Comparison of ENCODE assay signal across 35 cellular contexts in the genomic region with DNA sequence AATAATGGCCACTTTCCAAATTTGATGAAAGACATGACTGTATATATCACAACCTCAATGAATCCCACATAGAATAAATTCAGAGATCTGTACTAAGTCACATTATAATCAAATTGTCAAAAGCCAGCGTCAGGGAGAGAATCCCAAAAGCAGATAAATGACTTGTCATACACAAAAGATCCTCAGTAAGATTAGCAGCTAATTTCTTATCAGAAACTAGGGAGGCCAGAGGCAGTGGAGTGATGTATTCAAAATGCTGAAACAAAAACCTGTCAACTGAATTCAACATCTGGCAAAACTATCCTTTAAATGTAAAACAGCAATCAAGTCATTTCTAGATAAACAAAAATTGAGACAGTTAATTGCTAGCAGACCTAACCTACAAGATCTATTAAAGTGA. TPM values are rescaled to one million over a fixed set of nuclear protein-coding genes. Genes with fewer than 3 reads are reported as not detected.
"Had no signal": no experiment of that assay in that cellular context is flagged by ENCODE, and none has a peak within 500 bp of the region (broad histone marks: within the 10 kb centered on the region; RNA-seq: fewer than 3 reads in every experiment).

No MANE protein-coding gene starts in this region.

- H3K27ac Mint-ChIP-seq: activated B cell treated with CpG ODN at 0.5 μM for 24 hours; activated CD4-positive, alpha-beta memory T cell treated with anti-CD3 and anti-CD28 coated beads, Interleukin-2, amount 10 ng/mL, durations not matched to agents 7 days and 5 days; activated CD4-positive, alpha-beta T cell treated with anti-CD3 and anti-CD28 coated beads, Interleukin-2, amount 10 ng/mL, durations not matched to agents 7 days and 5 days; activated CD8-positive, alpha-beta memory T cell treated with anti-CD3 and anti-CD28 coated beads, Interleukin-2, amount 10 ng/mL, durations not matched to agents 7 days and 5 days; activated CD8-positive, alpha-beta T cell treated with anti-CD3 and anti-CD28 coated beads, Interleukin-2, amount 10 ng/mL, durations not matched to agents 7 days and 5 days; activated naive CD4-positive, alpha-beta T cell treated with anti-CD3 and anti-CD28 coated beads for 36 hours; activated naive CD4-positive, alpha-beta T cell treated with anti-CD3 and anti-CD28 coated beads, Interleukin-2, amount 50 U/mL, for 72 hours; activated naive CD8-positive, alpha-beta T cell treated with anti-CD3 and anti-CD28 coated beads for 36 hours; activated T-cell treated with anti-CD3 and anti-CD28 coated beads, Interleukin-2, amount 50 U/mL, for 72 hours; activated T-helper 1 cell treated with anti-CD3 and anti-CD28 coated beads, Interleukin-12 subunit alpha, Interleukin-12 subunit beta, Interleukin-2, Interleukin-4 antibody, amounts not matched to agents 30 ng/mL and 10 ng/mL and 1 ng/mL, durations not matched to agents 14 hours and 24 hours and 36 hours; activated T-helper 2 cell treated with anti-CD3 and anti-CD28 coated beads, Interferon-gamma antibody, Interleukin-2, Interleukin-4, amounts not matched to agents 10 μg/mL and 5 μg/mL and 100 μg/mL, durations not matched to agents 14 hours and 24 hours and 36 hours; brain; T-helper 1 cell treated with Interleukin-12 subunit alpha and Interleukin-12 subunit beta and Interleukin-4 antibody, amounts not matched to agents 30 μg/mL and 1 μg/mL, for 36 hours; T-helper 2 cell treated with Interferon-gamma antibody and Interleukin-4, amounts not matched to agents 5 μg/mL and 100 μg/mL, for 36 hours had no signal

- H3K4me1 ChIP-seq: adrenal gland had no signal

- DNase-seq: activated B cell treated with CpG ODN at 0.5 μM for 24 hours; activated CD4-positive, alpha-beta memory T cell treated with anti-CD3 and anti-CD28 coated beads, Interleukin-2, amount 10 ng/mL, durations not matched to agents 7 days and 5 days; activated CD4-positive, alpha-beta T cell treated with anti-CD3 and anti-CD28 coated beads for 48 hours; activated CD4-positive, alpha-beta T cell treated with anti-CD3 and anti-CD28 coated beads, Interleukin-2, amount 10 ng/mL, durations not matched to agents 7 days and 5 days; activated CD4-positive, alpha-beta T cell treated with anti-CD3 and anti-CD28 coated beads, Interleukin-2, amount 50 U/mL, for 48 hours; activated CD4-positive, CD25-positive, alpha-beta regulatory T cell treated with anti-CD3 and anti-CD28 coated beads, Interleukin-2, amount 50 U/mL, for 72 hours; activated CD8-positive, alpha-beta memory T cell treated with anti-CD3 and anti-CD28 coated beads for 24 hours; activated CD8-positive, alpha-beta memory T cell treated with anti-CD3 and anti-CD28 coated beads, Interleukin-2, amount 10 ng/mL, durations not matched to agents 7 days and 5 days; activated CD8-positive, alpha-beta memory T cell treated with anti-CD3 and anti-CD28 coated beads, Interleukin-2, amount 50 U/mL, for 48 hours; activated CD8-positive, alpha-beta T cell treated with anti-CD3 and anti-CD28 coated beads, Interleukin-2, amount 10 ng/mL, durations not matched to agents 7 days and 5 days; activated effector memory CD4-positive, alpha-beta T cell treated with Interleukin-2 at 50 U/mL for 16 hours; activated gamma-delta T cell; activated naive CD4-positive, alpha-beta T cell treated with anti-CD3 and anti-CD28 coated beads for 36 hours; activated naive CD4-positive, alpha-beta T cell treated with anti-CD3 and anti-CD28 coated beads, Interleukin-2, amount 50 U/mL, for 16 hours; activated naive CD8-positive, alpha-beta T cell treated with anti-CD3 and anti-CD28 coated beads for 36 hours; activated T-cell treated with anti-CD3 and anti-CD28 coated beads, Interleukin-2, amount 50 U/mL, for 4 hours; activated T-cell treated with anti-CD3 and anti-CD28 coated beads, Interleukin-2, amount 50 U/mL, for 72 hours; adrenal gland; amniotic stem cell; aorta; central memory CD4-positive, alpha-beta T cell; T-helper 1 cell; T-helper 2 cell; T-helper 9 cell had no signal

- H3K4me1 Mint-ChIP-seq: activated CD4-positive, alpha-beta T cell treated with anti-CD3 and anti-CD28 coated beads, Interleukin-2, amount 10 ng/mL, durations not matched to agents 7 days and 5 days; activated CD8-positive, alpha-beta memory T cell treated with anti-CD3 and anti-CD28 coated beads, Interleukin-2, amount 10 ng/mL, durations not matched to agents 7 days and 5 days; activated naive CD8-positive, alpha-beta T cell treated with anti-CD3 and anti-CD28 coated beads for 36 hours; brain had no signal

- H3K36me3 ChIP-seq: adrenal gland, cardiac muscle cell had no signal

- H3K4me3 Mint-ChIP-seq: activated B cell treated with CpG ODN at 0.5 μM for 24 hours; activated CD4-positive, alpha-beta memory T cell treated with anti-CD3 and anti-CD28 coated beads, Interleukin-2, amount 10 ng/mL, durations not matched to agents 7 days and 5 days; activated CD4-positive, alpha-beta T cell treated with anti-CD3 and anti-CD28 coated beads, Interleukin-2, amount 10 ng/mL, durations not matched to agents 7 days and 5 days; activated CD8-positive, alpha-beta memory T cell treated with anti-CD3 and anti-CD28 coated beads, Interleukin-2, amount 10 ng/mL, durations not matched to agents 7 days and 5 days; activated CD8-positive, alpha-beta T cell treated with anti-CD3 and anti-CD28 coated beads, Interleukin-2, amount 10 ng/mL, durations not matched to agents 7 days and 5 days; activated naive CD4-positive, alpha-beta T cell treated with anti-CD3 and anti-CD28 coated beads for 36 hours; activated naive CD8-positive, alpha-beta T cell treated with anti-CD3 and anti-CD28 coated beads for 36 hours; activated T-cell treated with anti-CD3 and anti-CD28 coated beads, Interleukin-2, amount 50 U/mL, for 4 hours; activated T-cell treated with anti-CD3 and anti-CD28 coated beads, Interleukin-2, amount 50 U/mL, for 72 hours; activated T-helper 1 cell treated with anti-CD3 and anti-CD28 coated beads, Interleukin-12 subunit alpha, Interleukin-12 subunit beta, Interleukin-2, Interleukin-4 antibody, amounts not matched to agents 30 ng/mL and 10 ng/mL and 1 ng/mL, durations not matched to agents 14 hours and 24 hours and 36 hours; brain; T-helper 1 cell treated with Interleukin-12 subunit alpha and Interleukin-12 subunit beta and Interleukin-4 antibody, amounts not matched to agents 30 μg/mL and 1 μg/mL, for 36 hours; T-helper 2 cell treated with Interferon-gamma antibody and Interleukin-4, amounts not matched to agents 5 μg/mL and 100 μg/mL, for 36 hours had no signal

- H3K9me3 Mint-ChIP-seq: activated B cell treated with CpG ODN at 0.5 μM for 24 hours; activated CD4-positive, alpha-beta memory T cell treated with anti-CD3 and anti-CD28 coated beads, Interleukin-2, amount 10 ng/mL, durations not matched to agents 7 days and 5 days; activated T-cell treated with anti-CD3 and anti-CD28 coated beads, Interleukin-2, amount 50 U/mL, for 4 hours; activated T-helper 1 cell treated with anti-CD3 and anti-CD28 coated beads, Interleukin-12 subunit alpha, Interleukin-12 subunit beta, Interleukin-2, Interleukin-4 antibody, amounts not matched to agents 30 ng/mL and 10 ng/mL and 1 ng/mL, durations not matched to agents 14 hours and 24 hours and 36 hours; activated T-helper 2 cell treated with anti-CD3 and anti-CD28 coated beads, Interferon-gamma antibody, Interleukin-2, Interleukin-4, amounts not matched to agents 10 μg/mL and 5 μg/mL and 100 μg/mL, durations not matched to agents 14 hours and 24 hours and 36 hours; T-helper 1 cell treated with Interleukin-12 subunit alpha and Interleukin-12 subunit beta and Interleukin-4 antibody, amounts not matched to agents 30 μg/mL and 1 μg/mL, for 36 hours; T-helper 2 cell treated with Interferon-gamma antibody and Interleukin-4, amounts not matched to agents 5 μg/mL and 100 μg/mL, for 36 hours had no signal

- H3K4me3 ChIP-seq: adrenal gland, cardiac muscle cell had no signal

- H3K27ac ChIP-seq: adrenal gland, cardiac muscle cell, VCaP had no signal

- FAIRE-seq: bronchial epithelial cell, colon, TTC549 had no signal

- H3K27me3 ChIP-seq: adrenal gland, cardiac muscle cell had no signal

- H3K9me3 ChIP-seq: adrenal gland had no signal

- H3K36me3 Mint-ChIP-seq: activated CD8-positive, alpha-beta memory T cell treated with anti-CD3 and anti-CD28 coated beads, Interleukin-2, amount 10 ng/mL, durations not matched to agents 7 days and 5 days; activated naive CD8-positive, alpha-beta T cell treated with anti-CD3 and anti-CD28 coated beads for 36 hours; brain had no signal

- ATAC-seq: activated CD8-positive, alpha-beta memory T cell treated with anti-CD3 and anti-CD28 coated beads, Interleukin-2, amount 10 ng/mL, durations not matched to agents 7 days and 5 days; activated CD8-positive, alpha-beta T cell treated with anti-CD3 and anti-CD28 coated beads, Interleukin-2, amount 10 ng/mL, durations not matched to agents 7 days and 5 days; activated naive CD4-positive, alpha-beta T cell treated with anti-CD3 and anti-CD28 coated beads, Interleukin-2, amount 50 U/mL, for 72 hours; activated T-cell treated with anti-CD3 and anti-CD28 coated beads, Interleukin-2, amount 50 U/mL, for 4 hours; activated T-cell treated with anti-CD3 and anti-CD28 coated beads, Interleukin-2, amount 50 U/mL, for 72 hours had no signal

RNA-seq across cellular contexts. Expression of a gene that starts 11.6 kb away (rescaled TPM):
- total RNA-seq: activated CD4-positive, alpha-beta T cell treated with anti-CD3 and anti-CD28 coated beads, Interleukin-2, amount 10 ng/mL, durations not matched to agents 7 days and 5 days; activated CD8-positive, alpha-beta memory T cell treated with anti-CD3 and anti-CD28 coated beads, Interleukin-2, amount 10 ng/mL, durations not matched to agents 7 days and 5 days; activated CD8-positive, alpha-beta T cell treated with anti-CD3 and anti-CD28 coated beads, Interleukin-2, amount 10 ng/mL, durations not matched to agents 7 days and 5 days; activated naive CD4-positive, alpha-beta T cell treated with anti-CD3 and anti-CD28 coated beads for 36 hours; activated naive CD4-positive, alpha-beta T cell treated with anti-CD3 and anti-CD28 coated beads, Interleukin-2, amount 50 U/mL, for 72 hours; activated naive CD8-positive, alpha-beta T cell treated with anti-CD3 and anti-CD28 coated beads for 36 hours; activated T-cell treated with anti-CD3 and anti-CD28 coated beads, Interleukin-2, amount 50 U/mL, for 72 hours had no signal
